In the genomic region with DNA sequence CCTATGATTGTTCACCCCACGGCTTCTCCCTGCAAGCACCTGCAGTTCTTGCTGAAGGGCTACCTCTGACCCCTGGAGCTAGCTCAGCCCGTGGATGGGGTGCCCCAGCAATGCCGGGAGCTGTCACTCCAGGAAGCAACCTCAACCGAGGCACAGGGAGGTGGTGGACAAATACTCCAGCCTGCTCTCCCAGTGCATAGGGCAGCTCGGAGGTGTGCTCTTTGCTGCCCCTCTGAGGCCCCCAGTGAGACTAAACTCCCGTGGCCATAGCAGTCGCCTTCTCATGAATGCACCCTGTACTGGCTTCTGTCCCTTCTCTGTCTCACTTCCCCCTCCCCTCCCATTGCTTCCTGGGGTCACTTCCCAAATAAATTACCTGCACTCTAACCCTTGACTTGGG, we compare ENCODE assay signal across 1 cellular context.
TF ChIP-seq lines count a peak whose summit lies in the region.

No MANE protein-coding gene starts in this region.

TF ChIP-seq in HepG2, 621 proteins besides CTCF, POLR2A, EP300 and RAD21 (continued from another document):
- TF ChIP-seq, protein P1, sequence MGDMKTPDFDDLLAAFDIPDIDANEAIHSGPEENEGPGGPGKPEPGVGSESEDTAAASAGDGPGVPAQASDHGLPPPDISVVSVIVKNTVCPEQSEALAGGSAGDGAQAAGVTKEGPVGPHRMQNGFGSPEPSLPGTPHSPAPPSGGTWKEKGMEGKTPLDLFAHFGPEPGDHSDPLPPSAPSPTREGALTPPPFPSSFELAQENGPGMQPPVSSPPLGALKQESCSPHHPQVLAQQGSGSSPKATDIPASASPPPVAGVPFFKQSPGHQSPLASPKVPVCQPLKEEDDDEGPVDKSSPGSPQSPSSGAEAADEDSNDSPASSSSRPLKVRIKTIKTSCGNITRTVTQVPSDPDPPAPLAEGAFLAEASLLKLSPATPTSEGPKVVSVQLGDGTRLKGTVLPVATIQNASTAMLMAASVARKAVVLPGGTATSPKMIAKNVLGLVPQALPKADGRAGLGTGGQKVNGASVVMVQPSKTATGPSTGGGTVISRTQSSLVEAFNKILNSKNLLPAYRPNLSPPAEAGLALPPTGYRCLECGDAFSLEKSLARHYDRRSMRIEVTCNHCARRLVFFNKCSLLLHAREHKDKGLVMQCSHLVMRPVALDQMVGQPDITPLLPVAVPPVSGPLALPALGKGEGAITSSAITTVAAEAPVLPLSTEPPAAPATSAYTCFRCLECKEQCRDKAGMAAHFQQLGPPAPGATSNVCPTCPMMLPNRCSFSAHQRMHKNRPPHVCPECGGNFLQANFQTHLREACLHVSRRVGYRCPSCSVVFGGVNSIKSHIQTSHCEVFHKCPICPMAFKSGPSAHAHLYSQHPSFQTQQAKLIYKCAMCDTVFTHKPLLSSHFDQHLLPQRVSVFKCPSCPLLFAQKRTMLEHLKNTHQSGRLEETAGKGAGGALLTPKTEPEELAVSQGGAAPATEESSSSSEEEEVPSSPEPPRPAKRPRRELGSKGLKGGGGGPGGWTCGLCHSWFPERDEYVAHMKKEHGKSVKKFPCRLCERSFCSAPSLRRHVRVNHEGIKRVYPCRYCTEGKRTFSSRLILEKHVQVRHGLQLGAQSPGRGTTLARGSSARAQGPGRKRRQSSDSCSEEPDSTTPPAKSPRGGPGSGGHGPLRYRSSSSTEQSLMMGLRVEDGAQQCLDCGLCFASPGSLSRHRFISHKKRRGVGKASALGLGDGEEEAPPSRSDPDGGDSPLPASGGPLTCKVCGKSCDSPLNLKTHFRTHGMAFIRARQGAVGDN (CRISPR knock-in tag; IDR thresholded peaks at IDR 0.05) = peak; percentile 30
- TF ChIP-seq STAG1 (CRISPR knock-in tag; IDR thresholded peaks at IDR 0.05) (peak; percentile 61), GABPB1 (CRISPR knock-in tag; IDR thresholded peaks at IDR 0.05) (0 out of 2 replicates have a peak, but pooled peaks have one; percentile 14), NR3C1 (CRISPR knock-in tag; IDR thresholded peaks at IDR 0.05) (no peak)
